In the genomic region with DNA sequence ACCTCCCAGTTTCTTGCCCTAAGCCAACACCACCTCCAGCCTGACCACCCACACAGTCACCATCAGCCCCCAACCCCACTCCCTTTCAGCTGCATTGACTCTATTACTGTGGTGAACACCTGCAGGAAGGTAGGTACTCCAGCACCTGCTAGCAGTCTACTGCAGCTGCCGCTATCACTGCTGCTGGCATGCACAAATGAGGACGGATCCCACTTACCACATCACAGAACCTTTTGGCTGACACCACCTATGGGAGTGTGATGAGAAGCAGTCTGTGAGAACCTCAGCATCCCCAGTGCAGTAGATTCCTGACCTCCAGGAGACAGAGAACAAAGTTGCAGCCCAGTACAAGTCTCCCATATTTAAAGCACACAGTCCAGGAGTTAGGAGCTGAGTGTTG, we compare ENCODE assay signal across 22 cellular contexts.
"Had no signal": no experiment of that assay in that cellular context is flagged by ENCODE, and none has a peak within 500 bp of the region (broad histone marks: within the 10 kb centered on the region; RNA-seq: fewer than 3 reads in every experiment).

No MANE protein-coding gene starts in this region.

- DNase-seq: Karpas-422, KG1, MG63, NCI-H1092, NCI-H1105 treated with DMSO at 0.1 percent for 48 hours, NCI-H1417 treated with DMSO at 0.1 percent for 48 hours, NCI-H146, NCI-H1694 treated with DMSO at 0.1 percent for 48 hours, NCI-H1930, NCI-H2081, NCI-H2107, NCI-H2227 treated with DMSO at 0.1 percent for 48 hours, NCI-H524, NCI-H526 treated with DMSO at 0.1 percent for 48 hours, NCI-H748 treated with DMSO at 0.1 percent for 48 hours, SHP77, SK-N-SH, SW 1271, T-helper 1 cell had no signal

- H3K27ac ChIP-seq: HL-60, RWPE1 had no signal

- H3K27me3 ChIP-seq: MG63 had no signal

- ATAC-seq: Panc1 had no signal

- H3K4me3 ChIP-seq: MG63 had no signal

- H3K36me3 ChIP-seq: MG63 had no signal

- H3K9ac ChIP-seq: SK-N-SH had no signal

- H3K4me2 ChIP-seq: SK-N-SH had no signal

- H3K9me3 ChIP-seq: MG63, SK-N-SH had no signal
